ENCODE assay signal across 9 cellular contexts in the genomic region with DNA sequence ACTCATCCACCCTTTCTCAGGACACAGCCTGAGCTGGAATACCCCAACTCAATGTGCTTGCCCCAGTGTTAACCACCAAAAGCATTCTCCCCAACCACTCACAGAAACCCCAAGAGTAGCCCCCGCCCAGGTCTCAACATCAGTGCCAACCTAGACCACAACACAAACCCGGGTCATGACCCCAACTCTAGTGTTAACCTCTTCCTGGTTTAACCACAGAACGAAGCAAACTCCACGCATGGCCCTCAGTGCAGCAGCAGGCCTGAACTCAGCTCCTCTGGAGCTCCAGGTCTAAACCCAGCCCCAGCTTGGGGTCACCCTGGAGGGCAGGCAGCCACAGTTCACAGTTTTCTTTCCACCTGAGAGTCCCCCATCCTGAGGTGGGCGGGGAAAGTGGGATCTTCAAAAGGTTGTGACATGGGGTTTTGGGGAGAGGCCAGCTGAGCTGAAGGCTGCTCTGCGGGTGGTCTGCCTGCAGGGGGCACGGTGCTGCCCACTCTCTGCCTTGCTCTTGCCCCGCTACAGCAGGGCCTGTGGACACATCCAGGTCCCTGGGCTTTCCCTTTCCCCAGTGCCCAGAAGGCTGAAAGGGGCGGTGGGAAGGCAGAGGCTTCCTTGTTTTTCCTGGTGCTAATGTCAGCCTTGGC. TPM values are rescaled to one million over a fixed set of nuclear protein-coding genes. Genes with fewer than 3 reads are reported as not detected.
DNase-seq lines count a peak whose midpoint lies in the region; ATAC-seq and TF ChIP-seq lines count a peak whose summit lies in the region.
"Had no signal": no experiment of that assay in that cellular context is flagged by ENCODE, and none has a peak within 500 bp of the region (broad histone marks: within the 10 kb centered on the region; RNA-seq: fewer than 3 reads in every experiment).

No MANE protein-coding gene starts in this region.

- DNase-seq in BE2C (no peak), caudate nucleus (lab: John Stamatoyannopoulos, UW) (no peak), AG20443 (ENCODE audit: low spot score) (no peak)
- peak; percentile 29 to 61 (median 53) for DNase-seq in effector memory CD8-positive, alpha-beta T cell
- DNase-seq: SIG-M5 had no signal

- TF ChIP-seq CTCF in BE2C (IDR thresholded peaks at IDR 0.05; ENCODE audit: low read depth, low read length), result peak; percentile 19

- ATAC-seq in GM18909 (IDR thresholded peaks at IDR 0.05; ENCODE audit: poor library complexity, unreplicated experiment) (peak; percentile 48), HG03139 (IDR thresholded peaks at IDR 0.05; ENCODE audit: unreplicated experiment) (no peak), HG03095 (IDR thresholded peaks at IDR 0.05; ENCODE audit: unreplicated experiment) (no peak)
- peak; percentile 90 for ATAC-seq in effector memory CD8-positive, alpha-beta T cell (replicated peaks)

- no peaks in the 10 kb centered on the region for H3K36me3 Mint-ChIP-seq in T-helper 1 cell treated with Interleukin-12 subunit alpha and Interleukin-12 subunit beta and Interleukin-4 antibody, amounts not matched to agents 30 μg/mL and 1 μg/mL, for 36 hours (ENCODE audit: low read depth)
- peaks cover 19% of the 10 kb centered on the region for H3K36me3 Mint-ChIP-seq in effector memory CD8-positive, alpha-beta T cell (ENCODE audit: insufficient read depth)

- peak overlapping the region; percentile 65 for H3K27ac Mint-ChIP-seq in T-helper 1 cell treated with Interleukin-12 subunit alpha and Interleukin-12 subunit beta and Interleukin-4 antibody, amounts not matched to agents 30 μg/mL and 1 μg/mL, for 36 hours
- H3K27ac Mint-ChIP-seq in effector memory CD8-positive, alpha-beta T cell, result peak overlapping the region; percentile 18 to 63

- peak overlapping the region; percentile 11 for H3K4me3 Mint-ChIP-seq in T-helper 1 cell treated with Interleukin-12 subunit alpha and Interleukin-12 subunit beta and Interleukin-4 antibody, amounts not matched to agents 30 μg/mL and 1 μg/mL, for 36 hours
- H3K4me3 Mint-ChIP-seq in effector memory CD8-positive, alpha-beta T cell, result peak overlapping the region; percentile 47 to 63

- H3K4me1 ChIP-seq in BE2C, result peaks cover 24% of the 10 kb centered on the region

- H3K4me3 ChIP-seq in BE2C (ENCODE audit: low read depth, low read length), result no peak overlapping the region

- H3K27me3 Mint-ChIP-seq in T-helper 1 cell treated with Interleukin-12 subunit alpha and Interleukin-12 subunit beta and Interleukin-4 antibody, amounts not matched to agents 30 μg/mL and 1 μg/mL, for 36 hours (ENCODE audit: low read depth), result no peaks in the 10 kb centered on the region
- H3K27me3 Mint-ChIP-seq in effector memory CD8-positive, alpha-beta T cell, result peaks cover 20 to 44% of the 10 kb centered on the region in 2 donors

- no peaks in the 10 kb centered on the region for H3K27me3 ChIP-seq in BE2C

- no peak overlapping the region for H3K27ac ChIP-seq in caudate nucleus (ENCODE audit: low read depth, low read length)

- peaks cover 8% of the 10 kb centered on the region for H3K4me1 Mint-ChIP-seq in T-helper 1 cell treated with Interleukin-12 subunit alpha and Interleukin-12 subunit beta and Interleukin-4 antibody, amounts not matched to agents 30 μg/mL and 1 μg/mL, for 36 hours (ENCODE audit: low read depth)
- peaks cover 35 to 60% of the 10 kb centered on the region in 2 donors for H3K4me1 Mint-ChIP-seq in effector memory CD8-positive, alpha-beta T cell (ENCODE audit: low read depth in 2 of 2)

- H3K36me3 ChIP-seq in BE2C, result no peaks in the 10 kb centered on the region

- no peaks in the 10 kb centered on the region for H3K9me3 ChIP-seq in BE2C

- no peaks in the 10 kb centered on the region for H3K9me3 Mint-ChIP-seq in T-helper 1 cell treated with Interleukin-12 subunit alpha and Interleukin-12 subunit beta and Interleukin-4 antibody, amounts not matched to agents 30 μg/mL and 1 μg/mL, for 36 hours
- H3K9me3 Mint-ChIP-seq in effector memory CD8-positive, alpha-beta T cell, result no peaks in the 10 kb centered on the region

RNA-seq across cellular contexts. Expression of a gene that starts 37.9 kb away (rescaled TPM):
- polyA plus RNA-seq in BE2C (2012; ENCODE audit: insufficient read depth, insufficient read length, low read depth), result 167 TPM

Comparison
In these comparisons a context has a peak if more than half of its experiments do, and no peak if none do; other contexts are left out.
1. DNase-seq: peak in effector memory CD8-positive, alpha-beta T cell (3 of 3); none in BE2C (single experiment), caudate nucleus (0 of 61) and AG20443 (single experiment).
2. ATAC-seq: peak in GM18909 (single experiment) and effector memory CD8-positive, alpha-beta T cell (single experiment); none in HG03139 (single experiment) and HG03095 (single experiment).